Comparison of ENCODE assay signal across 22 cellular contexts in genomic region chr22:17575681-17576080, GRCh38. TPM values are rescaled to one million over a fixed set of nuclear protein-coding genes. Genes with fewer than 3 reads are reported as not detected.
DNase-seq lines count a peak whose midpoint lies in the region; ATAC-seq and TF ChIP-seq lines count a peak whose summit lies in the region.
"Had no signal": no experiment of that assay in that cellular context is flagged by ENCODE, and none has a peak within 500 bp of the region (broad histone marks: within the 10 kb centered on the region; RNA-seq: fewer than 3 reads in every experiment).

No MANE protein-coding gene starts in this region.

- H3K27ac ChIP-seq in breast epithelium = no peak overlapping the region
- peak overlapping the region; percentile 15 to 94 (median 84) for H3K27ac ChIP-seq in dorsolateral prefrontal cortex
- H3K27ac ChIP-seq in temporal lobe (ENCODE audit: low read depth, low read length) = peak overlapping the region; percentile 90
- H3K27ac ChIP-seq: 22Rv1, tibial artery had no signal

- no peaks in the 10 kb centered on the region for H3K9me3 ChIP-seq in breast epithelium
- H3K9me3 ChIP-seq: tibial artery had no signal

- H3K27me3 ChIP-seq in breast epithelium = no peaks in the 10 kb centered on the region
- H3K27me3 ChIP-seq in dorsolateral prefrontal cortex = no peaks in the 10 kb centered on the region
- H3K27me3 ChIP-seq: tibial artery had no signal

- H3K4me3 Mint-ChIP-seq in MCF 10A (ENCODE audit: unreplicated experiment) (no peak overlapping the region), nephron progenitor cell (no peak overlapping the region)
- H3K4me3 Mint-ChIP-seq: activated T-cell treated with anti-CD3 and anti-CD28 coated beads, Interleukin-2, amount 50 U/mL, for 72 hours; B cell; neural crest cell; T-helper 17 cell had no signal

- no peak for ATAC-seq in HG02763 (IDR thresholded peaks at IDR 0.05; ENCODE audit: unreplicated experiment)
- ATAC-seq in GM21528 (IDR thresholded peaks at IDR 0.05; ENCODE audit: low FRiP score, unreplicated experiment) = no peak
- ATAC-seq: T-helper 17 cell had no signal

- H3K4me1 Mint-ChIP-seq in MCF 10A (ENCODE audit: insufficient read depth, unreplicated experiment) (peaks cover 23% of the 10 kb centered on the region), nephron progenitor cell (peaks cover 15% of the 10 kb centered on the region)
- H3K4me1 Mint-ChIP-seq: B cell had no signal

- TF ChIP-seq POLR2A in breast epithelium (IDR thresholded peaks at IDR 0.05) = no peak

- DNase-seq in MCF 10A (ENCODE audit: unreplicated experiment) = no peak
- no peak for DNase-seq in breast epithelium (ENCODE audit: low spot score in 2 of 2)
- peak in 1 of 10 donors; percentile 64 for DNase-seq in dorsolateral prefrontal cortex
- DNase-seq in nephron progenitor cell = no peak
- no peak for DNase-seq in activated CD4-positive, alpha-beta T cell treated with anti-CD3 and anti-CD28 coated beads for 48 hours
- DNase-seq: activated CD4-positive, alpha-beta T cell treated with anti-CD3 and anti-CD28 coated beads for 4 hours; activated naive CD4-positive, alpha-beta T cell treated with anti-CD3 and anti-CD28 coated beads, Interleukin-2, amount 50 U/mL, for 16 hours; effector CD8-positive, alpha-beta T cell; NCI-H1105 treated with DMSO at 0.1 percent for 48 hours; stimulated activated CD4-positive, alpha-beta T cell treated with anti-CD3 and anti-CD28 coated beads, Interleukin-4, amount 100 ng/mL, for 1 hour; stimulated activated naive CD4-positive, alpha-beta T cell; T-helper 17 cell; tibial artery had no signal

- H3K4me3 ChIP-seq in breast epithelium (no peak overlapping the region), dorsolateral prefrontal cortex (peak overlapping the region in 2 of 59 donors; percentile 14 to 16)
- H3K4me3 ChIP-seq: GM12878, skin epidermis, tibial artery had no signal

- POLR2A ChIA-PET in MCF 10A (lab: Yijun Ruan, JAX) = interaction anchor here (0.7 to 1.8 kb wide), 10 partner anchors 11 to 66 kb away, joined by 3 to 11 read pairs (median 4); partner anchors contain the start of gene BCL2L13

- no peaks in the 10 kb centered on the region for H3K27me3 Mint-ChIP-seq in MCF 10A (ENCODE audit: insufficient read depth, unreplicated experiment)
- H3K27me3 Mint-ChIP-seq in nephron progenitor cell (ENCODE audit: low read depth, poor library complexity) = peaks cover 5% of the 10 kb centered on the region

- H3K36me3 Mint-ChIP-seq in MCF 10A (ENCODE audit: insufficient read depth, unreplicated experiment) (no peaks in the 10 kb centered on the region), nephron progenitor cell (ENCODE audit: low read depth) (no peaks in the 10 kb centered on the region)

- TF ChIP-seq CTCF in MCF 10A (IDR thresholded peaks at IDR 0.05; ENCODE audit: unreplicated experiment) (no peak), breast epithelium (IDR thresholded peaks at IDR 0.05) (no peak), dorsolateral prefrontal cortex (IDR thresholded peaks at IDR 0.05 in 54 of 56, conservative IDR thresholded peaks at IDR 0.05 in 2 of 56; ENCODE audit: low read depth in 1 of 56, partially characterized antibody in 56 of 56) (no peak), nephron progenitor cell (IDR thresholded peaks at IDR 0.05) (no peak)

- H3K27ac Mint-ChIP-seq in MCF 10A (ENCODE audit: low read depth, unreplicated experiment) (peak overlapping the region; percentile 94), nephron progenitor cell (peak overlapping the region; percentile 69)
- H3K27ac Mint-ChIP-seq: activated T-cell treated with anti-CD3 and anti-CD28 coated beads, Interleukin-2, amount 50 U/mL, for 72 hours; B cell; T-helper 17 cell had no signal

- CTCF ChIA-PET in MCF 10A (lab: Yijun Ruan, JAX) = interaction anchor here (1.9 kb wide), 1 partner anchor 17 kb away, joined by 10 read pairs; no protein-coding TSS in a partner anchor

- H3K9me3 Mint-ChIP-seq in MCF 10A (ENCODE audit: unreplicated experiment) (no peaks in the 10 kb centered on the region), nephron progenitor cell (no peaks in the 10 kb centered on the region)
- H3K9me3 Mint-ChIP-seq: activated T-cell treated with anti-CD3 and anti-CD28 coated beads, Interleukin-2, amount 50 U/mL, for 72 hours; neural crest cell had no signal

- no TSS peak for BruUV-seq in MCF 10A (replicated peaks; lab: Mats Ljungman, UMichigan)

- no peaks in the 10 kb centered on the region for H3K4me1 ChIP-seq in breast epithelium

- intact Hi-C loops in MCF 10A (cut with micrococcal nuclease) = loop anchor here (2.0 kb wide), 1 partner anchor 63 kb away; the partner anchor contains the start of gene BCL2L13
- intact Hi-C loops in breast epithelium (cut with DNase I; ENCODE audit: low total_unique reads) = no loop called here
- intact Hi-C loops in dorsolateral prefrontal cortex (cut with DNase I) = no loop called here

- H3K36me3 ChIP-seq in breast epithelium = no peaks in the 10 kb centered on the region
- H3K36me3 ChIP-seq: tibial artery had no signal

RNA-seq across cellular contexts. Expression of gene SLC25A18, which starts 12.4 kb away (rescaled TPM):
- total RNA-seq in MCF 10A (2022) = 0.15 and 0.35 TPM in 2 replicates
- 10 to 100 TPM in 2 of 3 donors, 1 to 10 TPM in 1; 6.6 to 18.7 (median 14.7) TPM for total RNA-seq in breast epithelium
- 100 to 1,000 TPM in 45 of 120 experiments, 10 to 100 TPM in 75; 42.3 to 286 (median 91.0) TPM for total RNA-seq in dorsolateral prefrontal cortex
- 5.4 TPM for total RNA-seq in temporal lobe
- total RNA-seq: activated T-cell treated with anti-CD3 and anti-CD28 coated beads, Interleukin-2, amount 50 U/mL, for 72 hours; B cell; GM12878; T-helper 17 cell had no signal

RNA-seq across cellular contexts. Expression of gene ATP6V1E1, which starts 52.9 kb away (rescaled TPM):
- 86.4 and 114 TPM in 2 replicates for total RNA-seq in MCF 10A (2022)
- 100 to 1,000 TPM; 111 to 163 (median 117) TPM for total RNA-seq in breast epithelium
- total RNA-seq in dorsolateral prefrontal cortex = 100 to 1,000 TPM; 113 to 439 (median 333) TPM
- 80.6 TPM for total RNA-seq in temporal lobe

Comparison
In these comparisons a context has a peak if more than half of its experiments do, and no peak if none do; other contexts are left out.
1. H3K27ac ChIP-seq: peak in dorsolateral prefrontal cortex (59 of 59) and temporal lobe (single experiment); none in breast epithelium (0 of 2).